8 cellular contexts compared by ENCODE assay signal in genomic region chr19:45439190-45439568, GRCh38. TPM values are rescaled to one million over a fixed set of nuclear protein-coding genes. Genes with fewer than 3 reads are reported as not detected.
DNase-seq lines count a peak whose midpoint lies in the region; ATAC-seq and TF ChIP-seq lines count a peak whose summit lies in the region.

No MANE protein-coding gene starts in this region.

- H3K36me3 Mint-ChIP-seq in CD14-positive monocyte (peaks cover 5% of the 10 kb centered on the region in 2 donors), neural progenitor cell (no peaks in the 10 kb centered on the region)
- H3K36me3 Mint-ChIP-seq in dendritic cell treated with granulocyte-macrophage colony-stimulating factor and Interleukin-4, amounts not matched to agents 40 ng/mL and 50 ng/mL, for 4 days (ENCODE audit: low read depth) = no peaks in the 10 kb centered on the region

- intact Hi-C loops in CD14-positive monocyte (cut with micrococcal nuclease) = loop anchor here (1.0 to 2.0 kb wide), 4 partner anchors 8 to 40 kb away; no protein-coding TSS in a partner anchor
- intact Hi-C loops in dendritic cell treated with granulocyte-macrophage colony-stimulating factor and Interleukin-4, amounts not matched to agents 40 ng/mL and 50 ng/mL, for 4 days (cut with micrococcal nuclease) = loop anchor here (1.0 kb wide), 1 partner anchor 40 kb away; no protein-coding TSS in a partner anchor

- H3K36me3 ChIP-seq in neural progenitor cell = no peaks in the 10 kb centered on the region

- no peak overlapping the region for H3K9ac ChIP-seq in neural progenitor cell

- H3K27ac ChIP-seq in neural progenitor cell = no peak overlapping the region

- no peaks in the 10 kb centered on the region for H3K9me3 ChIP-seq in neural progenitor cell (ENCODE audit: low read depth)

- H3K27me3 ChIP-seq in neural progenitor cell = no peaks in the 10 kb centered on the region

- H3K27me3 Mint-ChIP-seq in CD14-positive monocyte (ENCODE audit: low read depth in 3 of 3) (peaks cover 0 to 4% (median 1%) of the 10 kb centered on the region in 3 donors), neural progenitor cell (ENCODE audit: insufficient read depth, low read depth) (peaks cover 25% of the 10 kb centered on the region)
- peaks cover 5% of the 10 kb centered on the region for H3K27me3 Mint-ChIP-seq in dendritic cell treated with granulocyte-macrophage colony-stimulating factor and Interleukin-4, amounts not matched to agents 40 ng/mL and 50 ng/mL, for 4 days

- H3K4me2 ChIP-seq in neural progenitor cell = no peak overlapping the region

- no peak for TF ChIP-seq CTCF in CD14-positive monocyte (IDR thresholded peaks at IDR 0.05)
- TF ChIP-seq CTCF in neural progenitor cell (IDR thresholded peaks at IDR 0.05) = no peak

- H3K4me3 ChIP-seq in neural progenitor cell = peak overlapping the region; percentile 99

- H3K4me1 Mint-ChIP-seq in CD14-positive monocyte (peaks cover 35% of the 10 kb centered on the region), neural progenitor cell (peaks cover 27% of the 10 kb centered on the region)
- peaks cover 38% of the 10 kb centered on the region for H3K4me1 Mint-ChIP-seq in dendritic cell treated with granulocyte-macrophage colony-stimulating factor and Interleukin-4, amounts not matched to agents 40 ng/mL and 50 ng/mL, for 4 days (ENCODE audit: low read depth)

- H4K20me1 ChIP-seq in neural progenitor cell (ENCODE audit: low read depth) = no peaks in the 10 kb centered on the region

- H3K9me3 Mint-ChIP-seq in CD14-positive monocyte = peaks cover 0 to 5% (median 0%) of the 10 kb centered on the region in 7 donors
- H3K9me3 Mint-ChIP-seq in dendritic cell treated with granulocyte-macrophage colony-stimulating factor and Interleukin-4, amounts not matched to agents 40 ng/mL and 50 ng/mL, for 4 days = no peaks in the 10 kb centered on the region
- H3K9me3 Mint-ChIP-seq in neural progenitor cell = no peaks in the 10 kb centered on the region

- ATAC-seq in GM21723 (IDR thresholded peaks at IDR 0.05; ENCODE audit: unreplicated experiment) = no peak

- H3K4me3 Mint-ChIP-seq in CD14-positive monocyte = peak overlapping the region in 1 of 2 donors; percentile 41
- peak overlapping the region; percentile 71 for H3K4me3 Mint-ChIP-seq in dendritic cell treated with granulocyte-macrophage colony-stimulating factor and Interleukin-4, amounts not matched to agents 40 ng/mL and 50 ng/mL, for 4 days
- peak overlapping the region; percentile 60 for H3K4me3 Mint-ChIP-seq in neural progenitor cell

- DNase-seq in CD14-positive monocyte (ENCODE audit: low spot score) (no peak), MV-4-11 (lab: John Stamatoyannopoulos, UW) (peak; percentile 40), neural progenitor cell (ENCODE audit: low spot score) (no peak), DMS53 treated with DMSO at 0.1 percent for 48 hours (lab: John Stamatoyannopoulos, UW; ENCODE audit: unreplicated experiment) (no peak), cerebellar nuclear complex (lab: John Stamatoyannopoulos, UW) (no peak), pons (ENCODE audit: low spot score) (no peak)

- H3K27ac Mint-ChIP-seq in CD14-positive monocyte (peak overlapping the region; percentile 42 to 88 (median 80)), neural progenitor cell (no peak overlapping the region)
- H3K27ac Mint-ChIP-seq in dendritic cell treated with granulocyte-macrophage colony-stimulating factor and Interleukin-4, amounts not matched to agents 40 ng/mL and 50 ng/mL, for 4 days = peak overlapping the region; percentile 76

- peaks cover 41% of the 10 kb centered on the region for H3F3A ChIP-seq in neural progenitor cell (ENCODE audit: low read depth)

- H2AFZ ChIP-seq in neural progenitor cell (replicated peaks) = no peak overlapping the region

- H3K79me2 ChIP-seq in neural progenitor cell (ENCODE audit: low read depth) = no peaks in the 10 kb centered on the region

- peaks cover 4% of the 10 kb centered on the region for H3K4me1 ChIP-seq in neural progenitor cell

RNA-seq across cellular contexts. Expression of gene ERCC1, which starts 15.5 kb away (rescaled TPM):
- 10 to 100 TPM; 62.2 to 74.6 TPM for polyA plus RNA-seq in CD14-positive monocyte
- 46.0 and 74.5 TPM in 2 replicates for total RNA-seq in neural progenitor cell (ENCODE audit: low replicate concordance)

RNA-seq across cellular contexts. Expression of gene FOSB, which starts 28.6 kb away (rescaled TPM):
- polyA plus RNA-seq in CD14-positive monocyte = 10 to 100 TPM; 27.3 to 28.2 TPM
- total RNA-seq in neural progenitor cell (ENCODE audit: low replicate concordance) = 2.3 and 5.4 TPM in 2 replicates

RNA-seq across cellular contexts. Expression of gene POLR1G, which starts 32.7 kb away (rescaled TPM):
- polyA plus RNA-seq in CD14-positive monocyte = 1 to 10 TPM; 1.1 to 1.5 TPM
- 5.5 and 6.8 TPM in 2 replicates for total RNA-seq in neural progenitor cell (ENCODE audit: low replicate concordance)

RNA-seq across cellular contexts. Expression of gene PPP1R13L, which starts 34.3 kb away (rescaled TPM):
- polyA plus RNA-seq in CD14-positive monocyte = under 1 TPM; 0.18 to 0.45 TPM
- total RNA-seq in neural progenitor cell (ENCODE audit: low replicate concordance) = 2.9 and 8.6 TPM in 2 replicates

RNA-seq across cellular contexts. Expression of gene RTN2, which starts 57.7 kb away (rescaled TPM):
- 1 to 10 TPM; 1.5 to 2.7 TPM for polyA plus RNA-seq in CD14-positive monocyte
- 4.8 and 10.4 TPM in 2 replicates for total RNA-seq in neural progenitor cell (ENCODE audit: low replicate concordance)
